ENCODE assay signal across 1 cellular context in genomic region chr1:33255347-33256311, GRCh38.
TF ChIP-seq lines count a peak whose summit lies in the region.

No MANE protein-coding gene starts in this region.

TF ChIP-seq in HepG2, 621 proteins besides CTCF, POLR2A, EP300 and RAD21 (continued from another document and continues in another):
- peak; percentile 73 for TF ChIP-seq ZNF687 (CRISPR knock-in tag; IDR thresholded peaks at IDR 0.05)
- no peak for TF ChIP-seq TRIM24 (CRISPR knock-in tag; IDR thresholded peaks at IDR 0.05)
- TF ChIP-seq RBM22 (optimal IDR thresholded peaks at IDR 0.05; ENCODE audit: low read length): peak; percentile 27
- TF ChIP-seq HNRNPL (IDR thresholded peaks at IDR 0.05; ENCODE audit: low read depth, low read length): peak; percentile 94
- TF ChIP-seq HDAC6 (IDR thresholded peaks at IDR 0.05; ENCODE audit: low read depth, low read length): no peak
- no peak for TF ChIP-seq ZNF251 (CRISPR knock-in tag; IDR thresholded peaks at IDR 0.05)
- no peak for TF ChIP-seq ZSCAN21 (CRISPR knock-in tag; IDR thresholded peaks at IDR 0.05; ENCODE audit: borderline replicate concordance)
- TF ChIP-seq RBFOX2 (IDR thresholded peaks at IDR 0.05; ENCODE audit: low read depth, low read length): peak; percentile 94
- TF ChIP-seq CERS6 (CRISPR knock-in tag; IDR thresholded peaks at IDR 0.05): no peak
- no peak for TF ChIP-seq FOXO4 (CRISPR knock-in tag; conservative IDR thresholded peaks at IDR 0.05)
- no peak for TF ChIP-seq ZNF230 (CRISPR knock-in tag; IDR thresholded peaks at IDR 0.05)
- no peak for TF ChIP-seq ZBTB38 (CRISPR knock-in tag; IDR thresholded peaks at IDR 0.05)
- no peak for TF ChIP-seq ZNF468 (CRISPR knock-in tag; IDR thresholded peaks at IDR 0.05)
- no peak for TF ChIP-seq PRDM15 (CRISPR knock-in tag; IDR thresholded peaks at IDR 0.05)
- no peak for TF ChIP-seq ZNF552 (CRISPR knock-in tag; IDR thresholded peaks at IDR 0.05; ENCODE audit: borderline replicate concordance)
- TF ChIP-seq CEBPB (IDR thresholded peaks at IDR 0.05; ENCODE audit: borderline replicate concordance, low read depth, low read length): no peak
- no peak for TF ChIP-seq KLF9 (CRISPR knock-in tag; IDR thresholded peaks at IDR 0.05; ENCODE audit: low read depth)
- peak; percentile 61; the same call in 1 of the 2 replicates for TF ChIP-seq ZNF263 (CRISPR knock-in tag; IDR thresholded peaks at IDR 0.05)
- no peak for TF ChIP-seq ZNF136 (CRISPR knock-in tag; IDR thresholded peaks at IDR 0.05; ENCODE audit: low read depth)
- TF ChIP-seq ZFP41 (CRISPR knock-in tag; IDR thresholded peaks at IDR 0.05; ENCODE audit: borderline replicate concordance): 0 out of 2 replicates have a peak, but pooled peaks have one; percentile 33
- TF ChIP-seq NFYC (CRISPR knock-in tag; IDR thresholded peaks at IDR 0.05): no peak
- no peak for TF ChIP-seq ZFP36L1 (CRISPR knock-in tag; IDR thresholded peaks at IDR 0.05)
- TF ChIP-seq SNAPC4 (CRISPR knock-in tag; IDR thresholded peaks at IDR 0.05): no peak
- TF ChIP-seq ELK4 (CRISPR knock-in tag; IDR thresholded peaks at IDR 0.05; ENCODE audit: borderline replicate concordance): no peak
- peak; percentile 40; the same call in 1 of the 2 replicates for TF ChIP-seq SAP130 (CRISPR knock-in tag; IDR thresholded peaks at IDR 0.05; ENCODE audit: low read depth)
- TF ChIP-seq PHF8 (CRISPR knock-in tag; IDR thresholded peaks at IDR 0.05): peak; percentile 48
- no peak for TF ChIP-seq KLF12 (CRISPR knock-in tag; IDR thresholded peaks at IDR 0.05; ENCODE audit: borderline replicate concordance)
- peak; percentile 15; the same call in 1 of the 2 replicates for TF ChIP-seq SALL2 (CRISPR knock-in tag; IDR thresholded peaks at IDR 0.05)
- no peak for TF ChIP-seq PTBP1 (IDR thresholded peaks at IDR 0.05; ENCODE audit: low read depth, low read length, poor library complexity, severe bottlenecking)
- TF ChIP-seq NR3C1 (CRISPR knock-in tag; IDR thresholded peaks at IDR 0.05): no peak
- no peak for TF ChIP-seq TEF (CRISPR knock-in tag; IDR thresholded peaks at IDR 0.05)
- no peak for TF ChIP-seq ZNF124 (CRISPR knock-in tag; IDR thresholded peaks at IDR 0.05)
- no peak for TF ChIP-seq BCL6 (CRISPR knock-in tag; IDR thresholded peaks at IDR 0.05)
- no peak for TF ChIP-seq ZNF180 (CRISPR knock-in tag; IDR thresholded peaks at IDR 0.05; ENCODE audit: borderline replicate concordance, low read depth)
- no peak for TF ChIP-seq U2AF2 (IDR thresholded peaks at IDR 0.05; ENCODE audit: low read depth, low read length)
- no peak for TF ChIP-seq RFXAP (CRISPR knock-in tag; IDR thresholded peaks at IDR 0.05; ENCODE audit: borderline replicate concordance)
- TF ChIP-seq HNRNPLL (IDR thresholded peaks at IDR 0.05; ENCODE audit: low read depth, low read length, poor library complexity, severe bottlenecking): peak; percentile 21
- TF ChIP-seq REL (CRISPR knock-in tag; conservative IDR thresholded peaks at IDR 0.05): no peak
- no peak for TF ChIP-seq NR2C2 (CRISPR knock-in tag; IDR thresholded peaks at IDR 0.05; ENCODE audit: borderline replicate concordance)
- no peak for TF ChIP-seq E2F5 (CRISPR knock-in tag; conservative IDR thresholded peaks at IDR 0.05)
- no peak for TF ChIP-seq ZNF260 (CRISPR knock-in tag; IDR thresholded peaks at IDR 0.05; ENCODE audit: borderline replicate concordance, low read depth)
- TF ChIP-seq ZNF329 (CRISPR knock-in tag; IDR thresholded peaks at IDR 0.05; ENCODE audit: low read depth): no peak
- TF ChIP-seq ZNF205 (CRISPR knock-in tag; IDR thresholded peaks at IDR 0.05): no peak
- no peak for TF ChIP-seq CCAR2 (optimal IDR thresholded peaks at IDR 0.05; ENCODE audit: low read depth, low read length)
- no peak for TF ChIP-seq ZFP1 (CRISPR knock-in tag; IDR thresholded peaks at IDR 0.05)
- no peak for TF ChIP-seq ZNF674 (CRISPR knock-in tag; IDR thresholded peaks at IDR 0.05; ENCODE audit: low read depth)
- no peak for TF ChIP-seq KAT8 (CRISPR knock-in tag; IDR thresholded peaks at IDR 0.05)
- TF ChIP-seq YEATS4 (CRISPR knock-in tag; IDR thresholded peaks at IDR 0.05; ENCODE audit: borderline replicate concordance): peak; percentile 23; the same call in 1 of the 2 replicates
- no peak for TF ChIP-seq NKX3-1 (CRISPR knock-in tag; IDR thresholded peaks at IDR 0.05)
